8 cellular contexts compared by ENCODE assay signal in genomic region chr3:182979719-182980191, GRCh38. TPM values are rescaled to one million over a fixed set of nuclear protein-coding genes. Genes with fewer than 3 reads are reported as not detected.
DNase-seq lines count a peak whose midpoint lies in the region; ATAC-seq and TF ChIP-seq lines count a peak whose summit lies in the region.

No MANE protein-coding gene starts in this region.

- in situ Hi-C loops in transverse colon (cut with MboI; ENCODE audit: low pct_ligation_motif_present in 1 of 4, low pct_unique_long_range_greater_than_20kb in 1 of 4, low sequenced_read_pairs in 3 of 4), result no loop called here

- H3K36me3 ChIP-seq in endocrine pancreas (ENCODE audit: control insufficient read depth, insufficient read depth, low read length), result no peaks in the 10 kb centered on the region
- no peaks in the 10 kb centered on the region for H3K36me3 ChIP-seq in mesodermal cell (ENCODE audit: control insufficient read depth, insufficient read depth, low read length)
- no peaks in the 10 kb centered on the region for H3K36me3 ChIP-seq in transverse colon

- DNase-seq in EH (ENCODE audit: low read depth) (peak; percentile 42), T-helper 9 cell (peak; percentile 2), transverse colon (peak; percentile 35), HPDE6-E6E7 (ENCODE audit: extremely low spot score) (no peak)
- DNase-seq in Jurkat, Clone E6-1 (ENCODE audit: low read depth, low spot score), result peak; percentile 16

- intact Hi-C loops in transverse colon (cut with DNase I; ENCODE audit: low total_unique reads), result no loop called here

- no peak for TF ChIP-seq CTCF in transverse colon (IDR thresholded peaks at IDR 0.05)

- no peak for TF ChIP-seq POLR2A in transverse colon (IDR thresholded peaks at IDR 0.05)

- peak overlapping the region; percentile 80 for H3K4me3 ChIP-seq in Jurkat, Clone E6-1 (ENCODE audit: low read length)
- peak overlapping the region; percentile 87 for H3K4me3 ChIP-seq in endocrine pancreas (ENCODE audit: control insufficient read depth, insufficient read depth, low read length)
- H3K4me3 ChIP-seq in mesodermal cell (ENCODE audit: extremely low read depth, insufficient read depth, low read length, poor library complexity, severe bottlenecking), result peak overlapping the region; percentile 55
- peak overlapping the region; percentile 88 to 100 (median 98) for H3K4me3 ChIP-seq in transverse colon

- H3K4me1 ChIP-seq in endocrine pancreas (ENCODE audit: control insufficient read depth, insufficient read depth, low read length), result peaks cover 7% of the 10 kb centered on the region
- H3K4me1 ChIP-seq in mesodermal cell (ENCODE audit: control insufficient read depth, insufficient read depth, low read length, poor library complexity, severe bottlenecking), result peaks cover 12% of the 10 kb centered on the region
- peaks cover 10 to 27% (median 15%) of the 10 kb centered on the region in 4 donors for H3K4me1 ChIP-seq in transverse colon

- TF ChIP-seq EP300 in transverse colon (IDR thresholded peaks at IDR 0.05; ENCODE audit: low read depth), result no peak

- ATAC-seq in GM21526 (IDR thresholded peaks at IDR 0.05; ENCODE audit: low FRiP score, unreplicated experiment), result peak; percentile 16

- WGBS in mesodermal cell (ENCODE audit: insufficient coverage in 2 of 2), 2 experiments, result 0% methylated on average over 8 to 11 of the region's 29 CpGs
- 0% methylated on average over 6 to 16 of the region's 29 CpGs for WGBS in transverse colon (ENCODE audit: low coverage in 1 of 2), 2 donors

- peak overlapping the region; percentile 84 for H3K9ac ChIP-seq in endocrine pancreas (ENCODE audit: control insufficient read depth, insufficient read depth, low read length)

- H3K9me3 ChIP-seq in endocrine pancreas (ENCODE audit: control insufficient read depth, low read length), result no peaks in the 10 kb centered on the region
- no peaks in the 10 kb centered on the region for H3K9me3 ChIP-seq in mesodermal cell (ENCODE audit: control insufficient read depth, low read length)
- H3K9me3 ChIP-seq in transverse colon, result no peaks in the 10 kb centered on the region

- H3K27ac ChIP-seq in mesodermal cell (ENCODE audit: low read depth, low read length, severe bottlenecking), result no peak overlapping the region
- peak overlapping the region; percentile 92 to 96 (median 94) for H3K27ac ChIP-seq in transverse colon

- H3K27me3 ChIP-seq in endocrine pancreas (ENCODE audit: control insufficient read depth, insufficient read depth, low read length), result no peaks in the 10 kb centered on the region
- no peaks in the 10 kb centered on the region for H3K27me3 ChIP-seq in transverse colon

RNA-seq across cellular contexts. Expression of gene DCUN1D1, which starts 0.6 kb away (rescaled TPM):
- polyA plus RNA-seq in Jurkat, Clone E6-1 (2012; ENCODE audit: insufficient read depth, insufficient read length), result 39.5 TPM
- 27.5 TPM for polyA plus RNA-seq in mesodermal cell (2013, experiment 1 of 2)
- polyA plus RNA-seq in mesodermal cell (2013, experiment 2 of 2), result 28.3 TPM
- total RNA-seq in transverse colon, result 10 to 100 TPM; 20.5 to 31.4 (median 27.4) TPM
